ENCODE assay signal across 18 cellular contexts in genomic region chr3:71232175-71232679, GRCh38.
DNase-seq lines count a peak whose midpoint lies in the region; ATAC-seq and TF ChIP-seq lines count a peak whose summit lies in the region.
"Had no signal": no experiment of that assay in that cellular context is flagged by ENCODE, and none has a peak within 500 bp of the region (broad histone marks: within the 10 kb centered on the region; RNA-seq: fewer than 3 reads in every experiment).

No MANE protein-coding gene starts in this region.

- H3K27ac Mint-ChIP-seq in CD4-positive, CD25-positive, alpha-beta regulatory T cell: peak overlapping the region in 2 of 3 donors; percentile 17 to 94
- peak overlapping the region; percentile 58 for H3K27ac Mint-ChIP-seq in CD8-positive, alpha-beta T cell
- H3K27ac Mint-ChIP-seq in activated naive CD8-positive, alpha-beta T cell: peak overlapping the region; percentile 93
- peak overlapping the region; percentile 14 for H3K27ac Mint-ChIP-seq in nephron progenitor cell

- H3K36me3 ChIP-seq in CD4-positive, CD25-positive, alpha-beta regulatory T cell (ENCODE audit: control insufficient read depth, insufficient read depth, low read length): peaks cover 27% of the 10 kb centered on the region
- H3K36me3 ChIP-seq in CD8-positive, alpha-beta T cell (ENCODE audit: insufficient read depth, low read length): peaks cover 6% of the 10 kb centered on the region
- no peaks in the 10 kb centered on the region for H3K36me3 ChIP-seq in SJCRH30
- H3K36me3 ChIP-seq: BLaER1 had no signal

- peaks cover 34 to 82% (median 42%) of the 10 kb centered on the region in 4 donors for H3K4me1 Mint-ChIP-seq in CD4-positive, CD25-positive, alpha-beta regulatory T cell
- peaks cover 67% of the 10 kb centered on the region for H3K4me1 Mint-ChIP-seq in CD8-positive, alpha-beta T cell (ENCODE audit: low read depth)
- H3K4me1 Mint-ChIP-seq in activated naive CD8-positive, alpha-beta T cell (ENCODE audit: low read depth): peaks cover 83% of the 10 kb centered on the region
- H3K4me1 Mint-ChIP-seq in nephron progenitor cell: peaks cover 63% of the 10 kb centered on the region

- POLR2A ChIA-PET in CD8-positive, alpha-beta T cell (lab: Charles Lee): interaction anchor here (1.4 to 1.6 kb wide), 3 partner anchors 9 to 15 kb away, joined by 3 to 5 read pairs (median 3); no protein-coding TSS in a partner anchor

- CTCF ChIA-PET in CD8-positive, alpha-beta T cell (lab: Charles Lee): interaction anchor here (1.2 kb wide), 1 partner anchor 10 kb away, joined by 3 read pairs; no protein-coding TSS in a partner anchor

- H3K4me3 ChIP-seq in CD4-positive, CD25-positive, alpha-beta regulatory T cell (ENCODE audit: low read depth, low read length): no peak overlapping the region
- no peak overlapping the region for H3K4me3 ChIP-seq in CD8-positive, alpha-beta T cell (ENCODE audit: low read depth, low read length)
- no peak overlapping the region for H3K4me3 ChIP-seq in SJCRH30
- H3K4me3 ChIP-seq: BLaER1, PC-9 had no signal

- no peaks in the 10 kb centered on the region for H3K9me3 Mint-ChIP-seq in CD4-positive, CD25-positive, alpha-beta regulatory T cell
- H3K9me3 Mint-ChIP-seq in CD8-positive, alpha-beta T cell: no peaks in the 10 kb centered on the region
- H3K9me3 Mint-ChIP-seq in activated naive CD8-positive, alpha-beta T cell (ENCODE audit: low read depth): no peaks in the 10 kb centered on the region
- peaks cover 12% of the 10 kb centered on the region for H3K9me3 Mint-ChIP-seq in nephron progenitor cell

- TF ChIP-seq CTCF in CD8-positive, alpha-beta T cell (IDR thresholded peaks at IDR 0.05): no peak
- no peak for TF ChIP-seq CTCF in nephron progenitor cell (IDR thresholded peaks at IDR 0.05)

- no peaks in the 10 kb centered on the region for H3K9me3 ChIP-seq in CD4-positive, CD25-positive, alpha-beta regulatory T cell (ENCODE audit: control insufficient read depth in 2 of 2, low read length in 2 of 2)
- no peaks in the 10 kb centered on the region for H3K9me3 ChIP-seq in CD8-positive, alpha-beta T cell (ENCODE audit: low read length)
- no peaks in the 10 kb centered on the region for H3K9me3 ChIP-seq in SJCRH30 (replicated peaks)

- H3K27me3 ChIP-seq in CD4-positive, CD25-positive, alpha-beta regulatory T cell (ENCODE audit: control insufficient read depth, insufficient read depth, low read length): no peaks in the 10 kb centered on the region
- no peaks in the 10 kb centered on the region for H3K27me3 ChIP-seq in CD8-positive, alpha-beta T cell (ENCODE audit: insufficient read depth, low read length)
- H3K27me3 ChIP-seq in SJCRH30: no peaks in the 10 kb centered on the region
- H3K27me3 ChIP-seq: BLaER1 had no signal

- H3K4me1 ChIP-seq in CD4-positive, CD25-positive, alpha-beta regulatory T cell (ENCODE audit: control insufficient read depth, insufficient read depth, low read length, poor library complexity, severe bottlenecking): peaks cover 28% of the 10 kb centered on the region
- H3K4me1 ChIP-seq in CD8-positive, alpha-beta T cell (ENCODE audit: insufficient read depth, low read length): peaks cover 56% of the 10 kb centered on the region
- H3K4me1 ChIP-seq in SJCRH30: no peaks in the 10 kb centered on the region

- peak overlapping the region in 3 of 4 donors; percentile 1 to 38 (median 22) for H3K4me3 Mint-ChIP-seq in CD4-positive, CD25-positive, alpha-beta regulatory T cell
- no peak overlapping the region for H3K4me3 Mint-ChIP-seq in CD8-positive, alpha-beta T cell
- no peak overlapping the region for H3K4me3 Mint-ChIP-seq in activated naive CD8-positive, alpha-beta T cell
- no peak overlapping the region for H3K4me3 Mint-ChIP-seq in nephron progenitor cell

- DNase-seq in CD4-positive, CD25-positive, alpha-beta regulatory T cell: no peak
- no peak for DNase-seq in CD8-positive, alpha-beta T cell
- DNase-seq in nephron progenitor cell: no peak
- no peak for DNase-seq in SJCRH30
- no peak for DNase-seq in stimulated activated naive CD4-positive, alpha-beta T cell (lab: John Stamatoyannopoulos, UW)
- DNase-seq in NCI-H1092 treated with DMSO at 0.1 percent for 48 hours (lab: John Stamatoyannopoulos, UW): no peak
- DNase-seq: COR-L47, DMS153, EL, Karpas-422, MM.1S, NCI-H1105 treated with DMSO at 0.1 percent for 48 hours, NCI-H187 treated with DMSO at 0.1 percent for 48 hours, NCI-H446 treated with DMSO at 0.1 percent for 48 hours, NCI-H748 treated with DMSO at 0.1 percent for 48 hours, PC-9 had no signal

- peaks cover 20% of the 10 kb centered on the region for H3K36me3 Mint-ChIP-seq in CD4-positive, CD25-positive, alpha-beta regulatory T cell
- peaks cover 39% of the 10 kb centered on the region for H3K36me3 Mint-ChIP-seq in CD8-positive, alpha-beta T cell
- H3K36me3 Mint-ChIP-seq in activated naive CD8-positive, alpha-beta T cell: peaks cover 25% of the 10 kb centered on the region
- H3K36me3 Mint-ChIP-seq in nephron progenitor cell (ENCODE audit: low read depth): peaks cover 36% of the 10 kb centered on the region

- no peak overlapping the region for H3K27ac ChIP-seq in CD4-positive, CD25-positive, alpha-beta regulatory T cell (ENCODE audit: insufficient read depth, low read length, poor library complexity, severe bottlenecking)
- H3K27ac ChIP-seq in CD8-positive, alpha-beta T cell (ENCODE audit: low read depth, low read length): no peak overlapping the region
- no peak overlapping the region for H3K27ac ChIP-seq in SJCRH30
- H3K27ac ChIP-seq: BLaER1, PC-9 had no signal

- no peaks in the 10 kb centered on the region for H3K27me3 Mint-ChIP-seq in CD4-positive, CD25-positive, alpha-beta regulatory T cell
- H3K27me3 Mint-ChIP-seq in CD8-positive, alpha-beta T cell (ENCODE audit: low read depth): no peaks in the 10 kb centered on the region
- H3K27me3 Mint-ChIP-seq in activated naive CD8-positive, alpha-beta T cell: no peaks in the 10 kb centered on the region
- peaks cover 4% of the 10 kb centered on the region for H3K27me3 Mint-ChIP-seq in nephron progenitor cell (ENCODE audit: low read depth, poor library complexity)

- ATAC-seq in CD4-positive, CD25-positive, alpha-beta regulatory T cell (ENCODE audit: low read depth in 2 of 2): no peak
- no peak for ATAC-seq in CD8-positive, alpha-beta T cell

- intact Hi-C loops in CD8-positive, alpha-beta T cell (cut with DNase I, micrococcal nuclease): no loop called here

Comparison
In these comparisons a context has a peak if more than half of its experiments do, and no peak if none do; other contexts are left out.
1. H3K27ac Mint-ChIP-seq: peak in every context shown above with its lines; median percentile 93 in activated naive CD8-positive, alpha-beta T cell; 58 in CD8-positive, alpha-beta T cell; 56 in CD4-positive, CD25-positive, alpha-beta regulatory T cell; 14 in nephron progenitor cell.
2. H3K4me3 Mint-ChIP-seq: peak in CD4-positive, CD25-positive, alpha-beta regulatory T cell (3 of 4); none in CD8-positive, alpha-beta T cell (single experiment), activated naive CD8-positive, alpha-beta T cell (single experiment) and nephron progenitor cell (single experiment).